27 cellular contexts compared by ENCODE assay signal in genomic region chr6:96286503-96286902, GRCh38.
"Had no signal": no experiment of that assay in that cellular context is flagged by ENCODE, and none has a peak within 500 bp of the region (broad histone marks: within the 10 kb centered on the region; RNA-seq: fewer than 3 reads in every experiment).

No MANE protein-coding gene starts in this region.

- H3K4me3 ChIP-seq: ascending aorta, cardiac muscle cell, coronary artery, gastroesophageal sphincter, neural progenitor cell, psoas muscle, testis, transverse colon had no signal

- H3K27me3 ChIP-seq: ascending aorta, cardiac muscle cell, neural progenitor cell, testis, transverse colon had no signal

- H3K79me2 ChIP-seq: parathyroid adenoma had no signal

- H3K36me3 Mint-ChIP-seq: activated naive CD4-positive, alpha-beta T cell treated with anti-CD3 and anti-CD28 coated beads, Interleukin-2, amount 10 ng/mL, durations not matched to agents 7 days and 5 days; activated naive CD8-positive, alpha-beta T cell treated with anti-CD3 and anti-CD28 coated beads, Interleukin-2, amount 10 ng/mL, durations not matched to agents 7 days and 5 days; brain; natural killer cell; neural progenitor cell had no signal

- H3K27ac ChIP-seq: ascending aorta, cardiac muscle cell, coronary artery, gastroesophageal sphincter, neural progenitor cell, parathyroid adenoma, psoas muscle, testis, transverse colon had no signal

- ATAC-seq: effector memory CD8-positive, alpha-beta T cell; gastroesophageal sphincter; natural killer cell; psoas muscle; stimulated activated naive CD8-positive, alpha-beta T cell treated with anti-CD3 and anti-CD28 coated beads, Interleukin-15, Interleukin-2, amounts not matched to agents 100 U/mL and 50 U/mL, for 24 hours had no signal

- H3K36me3 ChIP-seq: ascending aorta, cardiac muscle cell, gastroesophageal sphincter, neural progenitor cell, transverse colon had no signal

- H3K27me3 Mint-ChIP-seq: activated CD4-positive, alpha-beta memory T cell treated with anti-CD3 and anti-CD28 coated beads, Interleukin-2, amount 10 ng/mL, durations not matched to agents 7 days and 5 days; activated CD4-positive, alpha-beta T cell treated with anti-CD3 and anti-CD28 coated beads, Interleukin-2, amount 10 ng/mL, durations not matched to agents 7 days and 5 days; activated naive CD4-positive, alpha-beta T cell treated with anti-CD3 and anti-CD28 coated beads, Interleukin-2, amount 10 ng/mL, durations not matched to agents 7 days and 5 days; brain had no signal

- H3K4me1 ChIP-seq: ascending aorta, gastroesophageal sphincter, neural progenitor cell, parathyroid adenoma, psoas muscle, testis, transverse colon had no signal

- H3K4me3 Mint-ChIP-seq: activated CD4-positive, alpha-beta memory T cell treated with anti-CD3 and anti-CD28 coated beads, Interleukin-2, amount 10 ng/mL, durations not matched to agents 7 days and 5 days; activated CD4-positive, alpha-beta T cell treated with anti-CD3 and anti-CD28 coated beads, Interleukin-2, amount 10 ng/mL, durations not matched to agents 7 days and 5 days; activated naive CD4-positive, alpha-beta T cell treated with anti-CD3 and anti-CD28 coated beads, Interleukin-2, amount 10 ng/mL, durations not matched to agents 7 days and 5 days; activated naive CD8-positive, alpha-beta T cell treated with anti-CD3 and anti-CD28 coated beads, Interleukin-2, amount 10 ng/mL, durations not matched to agents 7 days and 5 days; activated T-cell treated with anti-CD3 and anti-CD28 coated beads, Interleukin-2, amount 50 U/mL, for 24 hours; brain; effector memory CD8-positive, alpha-beta T cell; natural killer cell; neural progenitor cell; T-helper 1 cell treated with Interleukin-12 subunit alpha and Interleukin-12 subunit beta and Interleukin-4 antibody, amounts not matched to agents 30 μg/mL and 1 μg/mL, for 36 hours had no signal

- H3K27ac Mint-ChIP-seq: activated CD4-positive, alpha-beta memory T cell treated with anti-CD3 and anti-CD28 coated beads, Interleukin-2, amount 10 ng/mL, durations not matched to agents 7 days and 5 days; activated CD4-positive, alpha-beta T cell treated with anti-CD3 and anti-CD28 coated beads, Interleukin-2, amount 10 ng/mL, durations not matched to agents 7 days and 5 days; activated naive CD4-positive, alpha-beta T cell treated with anti-CD3 and anti-CD28 coated beads, Interleukin-2, amount 10 ng/mL, durations not matched to agents 7 days and 5 days; activated naive CD8-positive, alpha-beta T cell treated with anti-CD3 and anti-CD28 coated beads, Interleukin-2, amount 10 ng/mL, durations not matched to agents 7 days and 5 days; activated T-cell treated with anti-CD3 and anti-CD28 coated beads, Interleukin-2, amount 50 U/mL, for 24 hours; brain; effector memory CD8-positive, alpha-beta T cell; natural killer cell; neural progenitor cell; T-helper 1 cell treated with Interleukin-12 subunit alpha and Interleukin-12 subunit beta and Interleukin-4 antibody, amounts not matched to agents 30 μg/mL and 1 μg/mL, for 36 hours had no signal

- H3K9ac ChIP-seq: neural progenitor cell, parathyroid adenoma had no signal

- H3K4me2 ChIP-seq: neural progenitor cell had no signal

- H3K4me1 Mint-ChIP-seq: activated CD4-positive, alpha-beta memory T cell treated with anti-CD3 and anti-CD28 coated beads, Interleukin-2, amount 10 ng/mL, durations not matched to agents 7 days and 5 days; activated CD4-positive, alpha-beta T cell treated with anti-CD3 and anti-CD28 coated beads, Interleukin-2, amount 10 ng/mL, durations not matched to agents 7 days and 5 days; activated naive CD4-positive, alpha-beta T cell treated with anti-CD3 and anti-CD28 coated beads, Interleukin-2, amount 10 ng/mL, durations not matched to agents 7 days and 5 days; activated naive CD8-positive, alpha-beta T cell treated with anti-CD3 and anti-CD28 coated beads, Interleukin-2, amount 10 ng/mL, durations not matched to agents 7 days and 5 days; brain; natural killer cell; neural progenitor cell had no signal

- H3K9me3 ChIP-seq: ascending aorta, gastroesophageal sphincter, psoas muscle, testis, transverse colon had no signal

- DNase-seq: activated CD4-positive, alpha-beta memory T cell treated with anti-CD3 and anti-CD28 coated beads, Interleukin-2, amount 10 ng/mL, durations not matched to agents 7 days and 5 days; activated CD4-positive, alpha-beta T cell treated with anti-CD3 and anti-CD28 coated beads for 1 hour; activated CD4-positive, alpha-beta T cell treated with anti-CD3 and anti-CD28 coated beads, Interleukin-2, amount 10 ng/mL, durations not matched to agents 7 days and 5 days; activated CD8-positive, alpha-beta memory T cell treated with anti-CD3 and anti-CD28 coated beads, Interleukin-2, amount 50 U/mL, for 48 hours; activated gamma-delta T cell; activated naive CD4-positive, alpha-beta T cell treated with anti-CD3 and anti-CD28 coated beads, Interleukin-2, amount 10 ng/mL, durations not matched to agents 7 days and 5 days; activated naive CD8-positive, alpha-beta T cell treated with anti-CD3 and anti-CD28 coated beads, Interleukin-2, amount 10 ng/mL, durations not matched to agents 7 days and 5 days; activated T-cell treated with anti-CD3 and anti-CD28 coated beads, Interleukin-2, amount 50 U/mL, for 24 hours; cerebellar nuclear complex; effector memory CD8-positive, alpha-beta T cell; head of caudate nucleus; hippocampal formation; natural killer cell; occipital lobe; psoas muscle; stimulated activated naive CD8-positive, alpha-beta T cell treated with anti-CD3 and anti-CD28 coated beads, Interleukin-15, Interleukin-2, amounts not matched to agents 100 U/mL and 50 U/mL, for 24 hours; T1000; testis; transverse colon had no signal

- H2AFZ ChIP-seq: neural progenitor cell, parathyroid adenoma had no signal
